8 cellular contexts compared by ENCODE assay signal in genomic region chr20:33299111-33299603, GRCh38. TPM values are rescaled to one million over a fixed set of nuclear protein-coding genes. Genes with fewer than 3 reads are reported as not detected.
A peak's percentile ranks its signal among the peaks of the same experiment; 100 is the strongest.
DNase-seq lines count a peak whose midpoint lies in the region; ATAC-seq, FAIRE-seq and TF ChIP-seq lines count a peak whose summit lies in the region.

No MANE protein-coding gene starts in this region.

- H3K9me3 ChIP-seq in GM23248 (ENCODE audit: low read depth): no peaks in the 10 kb centered on the region
- no peaks in the 10 kb centered on the region for H3K9me3 ChIP-seq in H1 (ENCODE audit: insufficient read depth in 2 of 2, low read depth in 1 of 2, low read length in 1 of 2)

- no peak overlapping the region for H4K8ac ChIP-seq in H1 (ENCODE audit: extremely low read depth, insufficient read depth, low read length)

- no peak overlapping the region for H2BK120ac ChIP-seq in H1 (replicated peaks; ENCODE audit: low read depth, low read length)

- H3K36me3 Mint-ChIP-seq in activated CD8-positive, alpha-beta T cell treated with anti-CD3 and anti-CD28 coated beads, Interleukin-2, amount 10 ng/mL, durations not matched to agents 7 days and 5 days (ENCODE audit: low read depth): no peaks in the 10 kb centered on the region

- H3K9me2 ChIP-seq in GM23248 (ENCODE audit: insufficient read depth): no peaks in the 10 kb centered on the region

- H2BK15ac ChIP-seq in H1 (ENCODE audit: low read length): no peak overlapping the region

- no peak overlapping the region for H3K14ac ChIP-seq in H1 (ENCODE audit: insufficient read length)

- H3K27me3 Mint-ChIP-seq in activated CD8-positive, alpha-beta T cell treated with anti-CD3 and anti-CD28 coated beads, Interleukin-2, amount 10 ng/mL, durations not matched to agents 7 days and 5 days (ENCODE audit: low read depth): peaks cover 12% of the 10 kb centered on the region

- H3K27ac Mint-ChIP-seq in activated CD8-positive, alpha-beta T cell treated with anti-CD3 and anti-CD28 coated beads, Interleukin-2, amount 10 ng/mL, durations not matched to agents 7 days and 5 days: no peak overlapping the region

- DNase-seq in AG09319 (ENCODE audit: extremely low read depth, low read depth): peak; percentile 3
- DNase-seq in GM23248: peak; percentile 63
- DNase-seq in NCI-H748 treated with DMSO at 0.1 percent for 48 hours (lab: John Stamatoyannopoulos, UW): peak; percentile 11
- DNase-seq in activated CD8-positive, alpha-beta T cell treated with anti-CD3 and anti-CD28 coated beads, Interleukin-2, amount 10 ng/mL, durations not matched to agents 7 days and 5 days: peak; percentile 80
- peak; percentile 66 to 98 for DNase-seq in H1 (ENCODE audit: low read depth in 1 of 2, low spot score in 2 of 2)
- peak; percentile 35 for DNase-seq in middle frontal gyrus (ENCODE audit: extremely low spot score, low spot score)
- DNase-seq in stimulated activated CD8-positive, alpha-beta memory T cell treated with anti-CD3 and anti-CD28 coated beads, Interleukin-4, amount 100 ng/mL, for 24 hours (ENCODE audit: low read depth): peak; percentile 55

- peak overlapping the region; percentile 62 for H3K4me2 ChIP-seq in GM23248 (ENCODE audit: unreplicated experiment)
- H3K4me2 ChIP-seq in H1 (ENCODE audit: insufficient read depth in 1 of 2, low read depth in 2 of 2, low read length in 2 of 2): peak overlapping the region in 1 of 2 experiments; percentile 57; a peak in 3 of 4 replicates

- H3K4ac ChIP-seq in H1 (replicated peaks; ENCODE audit: insufficient read length, low read depth, low read length): no peak overlapping the region

- CTCF ChIA-PET in activated CD8-positive, alpha-beta T cell treated with anti-CD3 and anti-CD28 coated beads, Interleukin-2, amount 10 ng/mL, durations not matched to agents 7 days and 5 days (lab: Charles Lee): interaction anchor here (0.7 to 1.8 kb wide), 4 partner anchors 15 to 397 kb away, joined by 4 to 5 read pairs (median 4); no protein-coding TSS in a partner anchor
- CTCF ChIA-PET in H1 (lab: Charles Lee; ENCODE audit: partially characterized antibody): interaction anchor here (0.7 to 6.7 kb wide), 21 partner anchors 8 to 285 kb away, joined by 3 to 62 read pairs (median 4); partner anchors contain the start of gene BPIFA1

- in situ Hi-C loops in GM23248 (cut with MboI): no loop called here

- H3K79me2 ChIP-seq in GM23248 (ENCODE audit: insufficient read depth) (no peaks in the 10 kb centered on the region), H1 (ENCODE audit: control insufficient read depth in 1 of 2, insufficient read depth in 2 of 2, low read length in 2 of 2) (no peaks in the 10 kb centered on the region)

- H3K79me1 ChIP-seq in H1 (ENCODE audit: low read depth, low read length): no peaks in the 10 kb centered on the region

- peaks cover 2% of the 10 kb centered on the region for H3K4me1 Mint-ChIP-seq in activated CD8-positive, alpha-beta T cell treated with anti-CD3 and anti-CD28 coated beads, Interleukin-2, amount 10 ng/mL, durations not matched to agents 7 days and 5 days (ENCODE audit: low read depth)

- no peak overlapping the region for H2BK12ac ChIP-seq in H1 (ENCODE audit: low read depth, low read length)

- FAIRE-seq in H1 (lab: Jason Lieb, UNC): no peak

- H3K27ac ChIP-seq in GM23248 (no peak overlapping the region), H1 (ENCODE audit: low read depth, low read length) (no peak overlapping the region)

- peak overlapping the region; percentile 33; the same call in 1 of the 2 replicates for H3K4me3 ChIP-seq in GM23248
- peak overlapping the region in 1 of 4 experiments; percentile 22; a peak in 1 of 8 replicates for H3K4me3 ChIP-seq in H1 (ENCODE audit: extremely low read depth in 1 of 4, insufficient read depth in 2 of 4, low read depth in 3 of 4, low read length in 4 of 4)

- H3K9me3 Mint-ChIP-seq in activated CD8-positive, alpha-beta T cell treated with anti-CD3 and anti-CD28 coated beads, Interleukin-2, amount 10 ng/mL, durations not matched to agents 7 days and 5 days (ENCODE audit: insufficient read depth): no peaks in the 10 kb centered on the region

- H3K9ac ChIP-seq in GM23248 (no peak overlapping the region), H1 (replicated peaks in 1 of 4; ENCODE audit: extremely low read depth in 1 of 4, low read depth in 3 of 4, low read length in 3 of 4) (no peak overlapping the region)

- H2BK5ac ChIP-seq in H1 (ENCODE audit: low read depth, low read length): no peak overlapping the region

- TF ChIP-seq CTCF in AG09319 (IDR thresholded peaks at IDR 0.05; ENCODE audit: low read depth, low read length) (peak; percentile 89), H1 (IDR thresholded peaks at IDR 0.05; ENCODE audit: control extremely low read depth in 1 of 3, insufficient read depth in 1 of 3, low read depth in 1 of 3, low read length in 3 of 3) (peak; percentile 94 to 97 (median 97))

- no peaks in the 10 kb centered on the region for H3K23me2 ChIP-seq in H1 (ENCODE audit: low read depth, low read length)

- no peak overlapping the region for H3K56ac ChIP-seq in H1 (replicated peaks; ENCODE audit: insufficient read length, low read depth, low read length)

- H3K27me3 ChIP-seq in GM23248 (replicated peaks; ENCODE audit: insufficient read depth) (peaks cover 6% of the 10 kb centered on the region), H1 (replicated peaks in 1 of 4; ENCODE audit: control insufficient read depth in 3 of 4, extremely low read depth in 1 of 4, insufficient read depth in 3 of 4, low read length in 3 of 4) (peaks cover 0 to 2% (median 0%) of the 10 kb centered on the region in 4 experiments; a peak in 3 of 7 replicates)

- H3K4me1 ChIP-seq in GM23248 (ENCODE audit: insufficient read depth): peaks cover 6% of the 10 kb centered on the region; the same call in 1 of the 2 replicates
- H3K4me1 ChIP-seq in H1 (replicated peaks in 1 of 4; ENCODE audit: control insufficient read depth in 3 of 4, insufficient read depth in 4 of 4, low read length in 3 of 4): no peaks in the 10 kb centered on the region

- no peak for TF ChIP-seq EP300 in H1 (IDR thresholded peaks at IDR 0.05; ENCODE audit: borderline replicate concordance in 1 of 2, low read depth in 2 of 2, low read length in 2 of 2)

- peak; percentile 86 to 93 for TF ChIP-seq RAD21 in H1 (IDR thresholded peaks at IDR 0.05 in 1 of 2, conservative IDR thresholded peaks at IDR 0.05 in 1 of 2; ENCODE audit: low read depth in 2 of 2, low read length in 2 of 2)

- H3K4me3 Mint-ChIP-seq in activated CD8-positive, alpha-beta T cell treated with anti-CD3 and anti-CD28 coated beads, Interleukin-2, amount 10 ng/mL, durations not matched to agents 7 days and 5 days: no peak overlapping the region

- H3K36me3 ChIP-seq in GM23248 (ENCODE audit: low read depth) (no peaks in the 10 kb centered on the region), H1 (ENCODE audit: control insufficient read depth in 2 of 4, insufficient read depth in 4 of 4, low read length in 3 of 4) (no peaks in the 10 kb centered on the region)

- ATAC-seq in activated CD8-positive, alpha-beta T cell treated with anti-CD3 and anti-CD28 coated beads, Interleukin-2, amount 10 ng/mL, durations not matched to agents 7 days and 5 days: peak; percentile 91
- no peak for ATAC-seq in HG02798 (IDR thresholded peaks at IDR 0.05; ENCODE audit: poor library complexity, unreplicated experiment)

- H4K91ac ChIP-seq in H1 (replicated peaks; ENCODE audit: insufficient read length, low read length): no peak overlapping the region

- H2AK5ac ChIP-seq in H1 (ENCODE audit: low read depth, low read length): no peak overlapping the region

- POLR2A ChIA-PET in activated CD8-positive, alpha-beta T cell treated with anti-CD3 and anti-CD28 coated beads, Interleukin-2, amount 10 ng/mL, durations not matched to agents 7 days and 5 days (lab: Charles Lee): no interaction called here
- POLR2A ChIA-PET in H1 (lab: Charles Lee; ENCODE audit: partially characterized antibody): no interaction called here

- H4K20me1 ChIP-seq in GM23248 (ENCODE audit: insufficient read depth): no peaks in the 10 kb centered on the region
- no peaks in the 10 kb centered on the region for H4K20me1 ChIP-seq in H1 (replicated peaks in 1 of 2; ENCODE audit: control insufficient read depth in 1 of 2, insufficient read depth in 2 of 2, low read length in 2 of 2)

- H4K5ac ChIP-seq in H1 (ENCODE audit: insufficient read length, low read depth, low read length): no peak overlapping the region

- no peak overlapping the region for H3K23ac ChIP-seq in H1 (ENCODE audit: insufficient read length)

- TF ChIP-seq POLR2A in H1 (IDR thresholded peaks at IDR 0.05; ENCODE audit: control extremely low read depth in 1 of 2, low read depth in 2 of 2, low read length in 2 of 2): no peak

- H2BK20ac ChIP-seq in H1 (ENCODE audit: low read length): no peak overlapping the region; the same call in 1 of the 2 replicates

- peaks cover 22% of the 10 kb centered on the region; the same call in 1 of the 2 replicates for H3F3A ChIP-seq in GM23248 (ENCODE audit: insufficient read depth)

- H3K18ac ChIP-seq in H1 (ENCODE audit: extremely low read depth, low read length): no peak overlapping the region

- H2AFZ ChIP-seq in GM23248: peak overlapping the region; percentile 39
- peak overlapping the region; percentile 78; the same call in 1 of the 2 replicates for H2AFZ ChIP-seq in H1 (ENCODE audit: low read length)

- 12 to 17% methylated on average over 23 to 24 of the region's 24 CpGs for whole genome bisulfite sequencing in GM23248 (ENCODE audit: low coverage in 1 of 2, low lambda C conversion rate in 2 of 2, missing lambda C conversion rate in 2 of 2), 2 experiments
- 20% methylated on average over 24 of the region's 24 CpGs; no CpG with 5 or more reads in 1 of the 2 experiments for WGBS in H1 (ENCODE audit: extremely low coverage in 1 of 2, insufficient coverage in 1 of 2, insufficient read length in 1 of 2, insufficient replicate concordance in 2 of 2, low coverage in 1 of 2, low lambda C conversion rate in 2 of 2, missing lambda C conversion rate in 1 of 2), 2 experiments

TF ChIP-seq in H1, 55 proteins besides CTCF, POLR2A, EP300 and RAD21 (continues in another document):
- peak; percentile 58 for TF ChIP-seq YY1 (IDR thresholded peaks at IDR 0.05; ENCODE audit: low read depth, low read length)
- peak; percentile 44; the same call in 1 of the 2 replicates for TF ChIP-seq TEAD4 (IDR thresholded peaks at IDR 0.05; ENCODE audit: low read depth, low read length)

RNA-seq across cellular contexts. Expression of gene BPIFB1, which starts 16.1 kb away (rescaled TPM):
- total RNA-seq in GM23248 (2014; rRNA removed; shearing (Covaris generic)): not detected in 2 replicates
- not detected in 2 replicates for polyA plus RNA-seq in GM23248 (2016; fragmentation: Nextera tagmentation; extraction: Ambion mirVana)
- total RNA-seq in activated CD8-positive, alpha-beta T cell treated with anti-CD3 and anti-CD28 coated beads, Interleukin-2, amount 10 ng/mL, durations not matched to agents 7 days and 5 days: not detected
- total RNA-seq in H1 (2021; fragmentation: NEBNext Ultra II Directional; extraction: Animal tissue kit (Norgen Biotek cat#: 25700)): not detected in 2 replicates
- polyA plus RNA-seq in H1 (2011; rRNA removed): not detected in 2 replicates
- not detected for polyA plus RNA-seq in H1 (2011; cell fraction: cytosol; rRNA removed)
- polyA plus RNA-seq in H1 (2011; cell fraction: nucleus; rRNA removed): not detected
- not detected in 4 replicates for polyA plus RNA-seq in H1 (2012, experiment 1 of 2)
- polyA plus RNA-seq in H1 (2012, experiment 2 of 2): not detected
- not detected for polyA plus RNA-seq in H1 (2013, experiment 1 of 2)
- not detected for polyA plus RNA-seq in H1 (2013, experiment 2 of 2)
- polyA minus RNA-seq in H1 (2011; rRNA and poly(A)+ RNA removed): not detected in 2 replicates
- not detected for polyA minus RNA-seq in H1 (2011; cell fraction: cytosol; rRNA and poly(A)+ RNA removed)
- polyA minus RNA-seq in H1 (2011; cell fraction: nucleus; rRNA and poly(A)+ RNA removed): not detected

Comparison
In these comparisons a context has a peak if more than half of its experiments do, and no peak if none do; other contexts are left out.
1. DNase-seq: peak in every context shown above with its lines; median percentile 82 in H1; 80 in activated CD8-positive, alpha-beta T cell treated with anti-CD3 and anti-CD28 coated beads, Interleukin-2, amount 10 ng/mL, durations not matched to agents 7 days and 5 days; 63 in GM23248; 55 in stimulated activated CD8-positive, alpha-beta memory T cell treated with anti-CD3 and anti-CD28 coated beads, Interleukin-4, amount 100 ng/mL, for 24 hours; 35 in middle frontal gyrus; 11 in NCI-H748 treated with DMSO at 0.1 percent for 48 hours; 3 in AG09319.